ENCODE assay signal across 8 cellular contexts in the genomic region with DNA sequence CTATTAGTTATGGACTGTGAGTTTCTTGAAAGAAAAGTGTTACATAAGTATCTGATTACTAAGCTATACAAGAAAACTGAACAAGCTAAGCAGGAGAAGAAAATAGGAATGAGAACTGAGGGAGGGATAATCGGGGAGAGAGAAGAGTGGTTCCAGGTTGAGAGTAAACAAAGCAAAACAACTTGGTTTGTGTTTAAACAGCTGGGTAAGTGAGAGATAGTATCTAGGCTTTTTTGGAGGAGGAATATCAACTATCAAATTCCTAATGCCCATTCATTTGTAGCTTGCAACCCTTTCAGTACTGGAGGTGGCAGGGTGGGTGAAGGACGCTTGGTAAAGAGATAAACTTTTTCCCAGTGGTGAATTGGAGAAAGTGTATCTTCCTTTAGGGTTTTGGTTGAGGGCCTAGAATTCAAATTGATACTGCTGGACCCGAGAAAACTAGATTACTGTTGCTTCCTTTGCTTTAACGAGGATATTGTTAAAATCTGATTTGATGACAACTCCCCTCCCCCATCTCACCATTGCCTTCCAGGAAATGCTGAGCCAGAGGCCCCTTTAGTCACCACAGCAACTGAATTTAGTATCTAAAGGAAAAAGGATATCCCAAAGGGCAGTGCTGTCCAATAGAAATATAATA. TPM values are rescaled to one million over a fixed set of nuclear protein-coding genes. Genes with fewer than 3 reads are reported as not detected.
DNase-seq lines count a peak whose midpoint lies in the region; ATAC-seq and TF ChIP-seq lines count a peak whose summit lies in the region.

No MANE protein-coding gene starts in this region.

- peaks cover 4 to 9% of the 10 kb centered on the region in 2 experiments for H3K4me1 ChIP-seq in trophoblast cell (ENCODE audit: control insufficient read depth in 1 of 2, insufficient read depth in 2 of 2, low read length in 2 of 2)

- peak overlapping the region; percentile 38 for H4K8ac ChIP-seq in trophoblast cell (ENCODE audit: low read depth, low read length)

- no peaks in the 10 kb centered on the region for H3K27me3 ChIP-seq in brain microvascular endothelial cell (replicated peaks)
- no peaks in the 10 kb centered on the region for H3K27me3 ChIP-seq in trophoblast cell (ENCODE audit: insufficient read depth, low read length)
- no peaks in the 10 kb centered on the region for H3K27me3 ChIP-seq in dorsolateral prefrontal cortex

- in situ Hi-C loops in brain microvascular endothelial cell (cut with HindIII; ENCODE audit: low pct_ligation_motif_present, low sequenced_read_pairs) = no loop called here

- peaks cover 19% of the 10 kb centered on the region for H3K79me2 ChIP-seq in trophoblast cell (ENCODE audit: control insufficient read depth, insufficient read depth, low read length, poor library complexity)

- H3K14ac ChIP-seq in trophoblast cell (ENCODE audit: low read length) = no peak overlapping the region

- H3K4me3 ChIP-seq in brain microvascular endothelial cell (ENCODE audit: low read depth, low read length) (no peak overlapping the region), trophoblast cell (ENCODE audit: low read depth, low read length) (no peak overlapping the region), dorsolateral prefrontal cortex (no peak overlapping the region)

- ATAC-seq in HG03175 (IDR thresholded peaks at IDR 0.05; ENCODE audit: unreplicated experiment) (no peak), HG03159 (IDR thresholded peaks at IDR 0.05; ENCODE audit: unreplicated experiment) (no peak)

- TF ChIP-seq CTCF in GM10248 (IDR thresholded peaks at IDR 0.05; ENCODE audit: control extremely low read depth, extremely low read depth, low read depth, missing control alignments) (no peak), brain microvascular endothelial cell (IDR thresholded peaks at IDR 0.05; ENCODE audit: low read depth, low read length, missing control alignments) (peak; percentile 57), dorsolateral prefrontal cortex (IDR thresholded peaks at IDR 0.05 in 54 of 56, conservative IDR thresholded peaks at IDR 0.05 in 2 of 56; ENCODE audit: low read depth in 1 of 56, partially characterized antibody in 56 of 56) (peak in 18 of 56 donors; percentile 4 to 40 (median 21))

- H3K23ac ChIP-seq in trophoblast cell (ENCODE audit: low read length) = no peak overlapping the region

- POLR2A ChIA-PET in GM10248 (lab: Yijun Ruan, JAX) = no interaction called here

- H3K36me3 ChIP-seq in brain microvascular endothelial cell (replicated peaks) (peaks cover under 1% of the 10 kb centered on the region), trophoblast cell (ENCODE audit: control insufficient read depth in 1 of 2, insufficient read depth in 2 of 2, low read length in 2 of 2) (peaks cover 2 to 3% of the 10 kb centered on the region in 2 experiments)

- no peak overlapping the region for H3K9ac ChIP-seq in trophoblast cell (ENCODE audit: low read length)

- H2BK5ac ChIP-seq in trophoblast cell (ENCODE audit: low read depth, low read length, poor library complexity) = peak overlapping the region; percentile 68

- H2AK5ac ChIP-seq in trophoblast cell (ENCODE audit: low read length) = peak overlapping the region; percentile 62

- H3K27ac ChIP-seq in brain microvascular endothelial cell (no peak overlapping the region), trophoblast cell (ENCODE audit: low read depth, low read length) (peak overlapping the region; percentile 64), dorsolateral prefrontal cortex (peak overlapping the region in 10 of 59 donors; percentile 4 to 40 (median 25))

- CTCF ChIA-PET in GM10248 (lab: Yijun Ruan, JAX) = interaction anchor here (0.7 to 3.3 kb wide), 7 partner anchors 8 to 57 kb away, joined by 3 to 16 read pairs (median 4); no protein-coding TSS in a partner anchor

- no peak overlapping the region for H2BK12ac ChIP-seq in trophoblast cell (ENCODE audit: low read length)

- no peaks in the 10 kb centered on the region for H3K9me3 ChIP-seq in trophoblast cell (ENCODE audit: insufficient read depth, low read depth, low read length)

- intact Hi-C loops in dorsolateral prefrontal cortex (cut with DNase I) = loop anchor here in 1 of 2 donors (10.0 kb wide), 2 partner anchors 73 to 87 kb away; no protein-coding TSS in a partner anchor

- peaks cover 16% of the 10 kb centered on the region for H3K79me1 ChIP-seq in trophoblast cell (ENCODE audit: low read length)

- H2AFZ ChIP-seq in trophoblast cell (ENCODE audit: insufficient read depth, low read length, poor library complexity) = no peak overlapping the region

- WGBS in trophoblast cell (ENCODE audit: extremely low coverage, insufficient coverage, insufficient read length) = no CpG with 5 or more reads among the region's 4 CpGs

- peak overlapping the region; percentile 55 for H4K91ac ChIP-seq in trophoblast cell (ENCODE audit: low read depth, low read length)

- no peak overlapping the region for H4K12ac ChIP-seq in trophoblast cell (ENCODE audit: low read depth, low read length)

- H3K4me2 ChIP-seq in trophoblast cell (ENCODE audit: low read length) = peak overlapping the region; percentile 18

- no peak overlapping the region for H3K4ac ChIP-seq in trophoblast cell (ENCODE audit: low read depth, low read length)

- no peak overlapping the region for H3K18ac ChIP-seq in trophoblast cell (ENCODE audit: low read length)

- DNase-seq in GM10248 (ENCODE audit: extremely low spot score) (peak; percentile 28), NCI-H1092 (lab: John Stamatoyannopoulos, UW) (peak; percentile 41), brain microvascular endothelial cell (no peak), trophoblast cell (no peak), pons (ENCODE audit: low spot score) (no peak), dorsolateral prefrontal cortex (no peak)

- peak overlapping the region; percentile 83 for H2BK120ac ChIP-seq in trophoblast cell (ENCODE audit: insufficient read depth, low read length, poor library complexity)

RNA-seq across cellular contexts. Expression of a gene that starts 2.0 kb away (rescaled TPM):
- polyA plus RNA-seq in trophoblast cell (2013) = 1,584 and 1,664 TPM in 2 replicates
- total RNA-seq in dorsolateral prefrontal cortex = 100 to 1,000 TPM in 74 of 120 experiments, 10 to 100 TPM in 46; 42.4 to 309 (median 110) TPM

Comparison
In these comparisons a context has a peak if more than half of its experiments do, and no peak if none do; other contexts are left out.
1. DNase-seq: peak in GM10248 (single experiment) and NCI-H1092 (single experiment); none in brain microvascular endothelial cell (single experiment), trophoblast cell (0 of 2), pons (single experiment) and dorsolateral prefrontal cortex (0 of 10).